Comparison of ENCODE assay signal across 8 cellular contexts in the genomic region with DNA sequence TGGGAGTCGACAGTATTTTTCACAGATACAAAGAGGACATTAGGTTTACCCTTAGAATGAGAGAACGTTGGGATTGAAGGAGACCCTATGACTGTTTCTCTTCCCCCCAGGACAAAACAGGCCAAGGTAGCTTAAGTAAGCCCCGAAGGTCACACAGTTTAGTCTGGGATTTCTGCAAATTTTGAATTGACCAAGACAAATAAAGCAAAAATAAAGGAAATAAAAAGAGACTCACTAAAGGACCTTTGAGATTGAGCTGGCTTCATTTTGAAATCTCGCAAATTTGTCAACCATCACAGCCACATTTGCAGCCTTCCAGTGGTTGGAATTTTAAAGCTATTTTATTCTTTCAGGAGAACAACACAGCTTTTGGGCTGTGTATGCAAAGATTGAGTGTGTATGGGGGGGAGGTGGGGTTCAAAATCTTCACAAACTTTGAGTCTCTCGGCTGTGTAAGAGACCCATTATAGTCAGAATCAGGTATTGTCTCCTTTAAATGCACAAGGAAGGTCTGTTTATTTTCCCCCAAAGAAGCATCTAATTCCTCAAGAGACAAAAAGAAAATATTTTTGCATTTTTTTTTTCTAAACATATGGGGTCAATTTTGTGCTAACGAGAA. TPM values are rescaled to one million over a fixed set of nuclear protein-coding genes. Genes with fewer than 3 reads are reported as not detected.
DNase-seq lines count a peak whose midpoint lies in the region; ATAC-seq and TF ChIP-seq lines count a peak whose summit lies in the region.

No MANE protein-coding gene starts in this region.

- peak overlapping the region; percentile 93 for H3K4me3 Mint-ChIP-seq in progenitor cell of endocrine pancreas (ENCODE audit: low read depth)

- H3K36me3 Mint-ChIP-seq in progenitor cell of endocrine pancreas (ENCODE audit: insufficient read depth), result peaks cover 21% of the 10 kb centered on the region

- no peaks in the 10 kb centered on the region for H3K27me3 Mint-ChIP-seq in progenitor cell of endocrine pancreas

- H4K20me1 ChIP-seq in Loucy (ENCODE audit: insufficient read depth, low read length, poor library complexity, severe bottlenecking), result peaks cover 18% of the 10 kb centered on the region

- peaks cover 56% of the 10 kb centered on the region for H3K4me1 ChIP-seq in Loucy (ENCODE audit: insufficient read depth, low read length, poor library complexity, severe bottlenecking)

- H2AFZ ChIP-seq in Loucy (ENCODE audit: low read length), result no peak overlapping the region

- peaks cover 9% of the 10 kb centered on the region for H3F3A ChIP-seq in Loucy (ENCODE audit: low read depth)

- peaks cover 16% of the 10 kb centered on the region for H3K4me1 Mint-ChIP-seq in progenitor cell of endocrine pancreas (ENCODE audit: low read depth)

- peak overlapping the region; percentile 87 for H3K27ac Mint-ChIP-seq in progenitor cell of endocrine pancreas

- H3K9me3 ChIP-seq in Loucy (ENCODE audit: insufficient read depth, low read depth, low read length), result no peaks in the 10 kb centered on the region

- H3K9me3 Mint-ChIP-seq in progenitor cell of endocrine pancreas (ENCODE audit: low read depth), result peaks cover 8% of the 10 kb centered on the region

- ATAC-seq in esophagus mucosa, result no peak

- DNase-seq in GM06990 (ENCODE audit: extremely low read depth, insufficient read length), result no peak
- no peak for DNase-seq in dorsolateral prefrontal cortex
- no peak for DNase-seq in progenitor cell of endocrine pancreas (ENCODE audit: low spot score, unreplicated experiment)
- DNase-seq in central memory CD4-positive, alpha-beta T cell, result no peak
- no peak for DNase-seq in hypothalamus (lab: John Stamatoyannopoulos, UW)
- DNase-seq in superior temporal gyrus (ENCODE audit: extremely low spot score), result no peak

- H3K79me2 ChIP-seq in Loucy (ENCODE audit: insufficient read depth, low read length), result peaks cover 71% of the 10 kb centered on the region

- TF ChIP-seq CTCF in GM06990 (IDR thresholded peaks at IDR 0.05; ENCODE audit: insufficient read depth, low read length, poor library complexity, severe bottlenecking) (no peak), Loucy (conservative IDR thresholded peaks at IDR 0.05; ENCODE audit: low read length) (no peak), dorsolateral prefrontal cortex (IDR thresholded peaks at IDR 0.05 in 54 of 56, conservative IDR thresholded peaks at IDR 0.05 in 2 of 56; ENCODE audit: low read depth in 1 of 56, partially characterized antibody in 56 of 56) (no peak), progenitor cell of endocrine pancreas (IDR thresholded peaks at IDR 0.05; ENCODE audit: unreplicated experiment) (no peak)

- no peaks in the 10 kb centered on the region for H3K9me2 ChIP-seq in Loucy (replicated peaks; ENCODE audit: low read depth, low read length)

- intact Hi-C loops in dorsolateral prefrontal cortex (cut with DNase I), result loop anchor here (5.0 kb wide), 2 partner anchors 113 to 508 kb away; no protein-coding TSS in a partner anchor

- peak overlapping the region; percentile 89 for H3K4me2 ChIP-seq in Loucy (ENCODE audit: low read depth, low read length, poor library complexity, severe bottlenecking)

- peak overlapping the region; percentile 100 for H3K9ac ChIP-seq in Loucy (ENCODE audit: low read depth, low read length, poor library complexity, severe bottlenecking)

- H3K27ac ChIP-seq in dorsolateral prefrontal cortex, result peak overlapping the region in 53 of 59 donors; percentile 2 to 98 (median 72)

- no peaks in the 10 kb centered on the region; the same call in 1 of the 2 replicates for H3K36me3 ChIP-seq in GM06990 (ENCODE audit: control insufficient read depth, insufficient read depth, low read length)
- H3K36me3 ChIP-seq in Loucy (ENCODE audit: insufficient read depth, low read length), result peaks cover 28% of the 10 kb centered on the region

- H3K4me3 ChIP-seq in GM06990 (replicated peaks; ENCODE audit: low read depth, low read length), result peak overlapping the region; percentile 91
- peak overlapping the region; percentile 89 for H3K4me3 ChIP-seq in Loucy (ENCODE audit: low read length, poor library complexity, severe bottlenecking)
- H3K4me3 ChIP-seq in dorsolateral prefrontal cortex, result peak overlapping the region in 19 of 59 donors; percentile 66 to 91 (median 80)

- H3K27me3 ChIP-seq in GM06990 (replicated peaks; ENCODE audit: control insufficient read depth, insufficient read depth, low read length) (no peaks in the 10 kb centered on the region), Loucy (ENCODE audit: insufficient read depth, low read length, poor library complexity, severe bottlenecking) (peaks cover 25% of the 10 kb centered on the region), dorsolateral prefrontal cortex (peaks cover 0 to 56% (median 10%) of the 10 kb centered on the region in 45 donors)

RNA-seq across cellular contexts. Expression of gene TMSB4X, which starts 4.2 kb away (rescaled TPM):
- 1,000 to 10,000 TPM; 1,088 to 2,217 (median 1,674) TPM for total RNA-seq in dorsolateral prefrontal cortex
- 1,699 and 1,780 TPM in 2 replicates for total RNA-seq in progenitor cell of endocrine pancreas
- 1,041 TPM for total RNA-seq in esophagus mucosa
